Comparison of ENCODE assay signal across 10 cellular contexts in the genomic region with DNA sequence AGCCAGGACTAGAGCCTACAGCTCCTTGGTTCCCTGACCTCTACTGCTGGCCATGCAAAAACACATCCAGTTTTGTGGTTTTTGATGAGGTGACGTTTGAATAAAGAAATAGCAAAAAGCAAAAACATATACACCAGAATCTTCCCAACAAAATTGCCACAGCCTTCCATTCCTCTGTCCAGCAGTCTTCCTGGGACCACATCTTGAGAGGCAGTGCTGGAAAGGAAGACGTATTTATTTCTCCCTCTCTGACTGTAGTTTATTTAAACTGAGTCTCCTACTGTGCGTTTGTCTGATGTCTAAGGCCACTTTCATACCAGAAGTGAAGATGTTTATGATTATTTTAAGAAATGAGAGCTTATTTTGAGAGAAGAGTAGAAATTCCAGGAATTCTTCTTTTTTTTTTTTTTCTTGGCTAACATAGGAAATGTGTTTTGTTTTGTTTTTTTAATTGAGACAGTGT.
DNase-seq lines count a peak whose midpoint lies in the region; ATAC-seq and TF ChIP-seq lines count a peak whose summit lies in the region.
"Had no signal": no experiment of that assay in that cellular context is flagged by ENCODE, and none has a peak within 500 bp of the region (broad histone marks: within the 10 kb centered on the region; RNA-seq: fewer than 3 reads in every experiment).

No MANE protein-coding gene starts in this region.

- no peaks in the 10 kb centered on the region for H3K9me3 ChIP-seq in PC-3 (ENCODE audit: low read length)
- no peaks in the 10 kb centered on the region for H3K9me3 ChIP-seq in esophagus squamous epithelium

- POLR2A ChIA-PET in PC-3 (lab: Charles Lee; ENCODE audit: unreplicated experiment) = no interaction called here

- no peaks in the 10 kb centered on the region for H3K79me2 ChIP-seq in PC-3 (ENCODE audit: low read length)

- no peaks in the 10 kb centered on the region for H4K20me1 ChIP-seq in PC-3 (ENCODE audit: low read length)

- H3K36me3 Mint-ChIP-seq in progenitor cell of endocrine pancreas (ENCODE audit: insufficient read depth) = peaks cover 21% of the 10 kb centered on the region

- TF ChIP-seq CTCF in AG09319 (IDR thresholded peaks at IDR 0.05; ENCODE audit: low read depth, low read length) = no peak
- no peak for TF ChIP-seq CTCF in PC-3 (conservative IDR thresholded peaks at IDR 0.05; ENCODE audit: low read depth, low read length)
- no peak for TF ChIP-seq CTCF in esophagus squamous epithelium (IDR thresholded peaks at IDR 0.05)
- TF ChIP-seq CTCF in progenitor cell of endocrine pancreas (IDR thresholded peaks at IDR 0.05; ENCODE audit: unreplicated experiment) = no peak

- H3K9me3 Mint-ChIP-seq in progenitor cell of endocrine pancreas (ENCODE audit: low read depth) = no peaks in the 10 kb centered on the region

- H3F3A ChIP-seq in PC-3 (ENCODE audit: low read length, unreplicated experiment) = peaks cover 4% of the 10 kb centered on the region

- no peaks in the 10 kb centered on the region for H3K27me3 ChIP-seq in PC-3 (ENCODE audit: low read length)
- H3K27me3 ChIP-seq in esophagus squamous epithelium = no peaks in the 10 kb centered on the region

- ATAC-seq in PC-3 (no peak), HG02884 (IDR thresholded peaks at IDR 0.05; ENCODE audit: unreplicated experiment) (no peak), GM18873 (IDR thresholded peaks at IDR 0.05; ENCODE audit: low FRiP score, unreplicated experiment) (no peak)

- no peak overlapping the region for H2AFZ ChIP-seq in PC-3 (ENCODE audit: low read length)

- H3K27me3 Mint-ChIP-seq in progenitor cell of endocrine pancreas = no peaks in the 10 kb centered on the region

- H3K4me2 ChIP-seq in PC-3 (ENCODE audit: low read length) = peak overlapping the region; percentile 77

- 54 to 77% methylated on average over 3 of the region's 3 CpGs for WGBS in esophagus squamous epithelium, 2 donors

- peaks cover 27% of the 10 kb centered on the region for H3K4me1 ChIP-seq in PC-3 (ENCODE audit: insufficient read depth, low read length)
- H3K4me1 ChIP-seq in esophagus squamous epithelium = peaks cover 0 to 20% (median 6%) of the 10 kb centered on the region in 3 donors

- H3K9me2 ChIP-seq in PC-3 (replicated peaks; ENCODE audit: low read length) = no peaks in the 10 kb centered on the region

- peaks cover 10% of the 10 kb centered on the region for H3K4me1 Mint-ChIP-seq in progenitor cell of endocrine pancreas (ENCODE audit: low read depth)

- BruUV-seq in PC-3 (replicated peaks; lab: Mats Ljungman, UMichigan) = no TSS peak

- H3K4me3 ChIP-seq in PC-3 (ENCODE audit: low read length) = no peak overlapping the region
- no peak overlapping the region for H3K4me3 ChIP-seq in esophagus squamous epithelium

- no peak overlapping the region for H3K4me3 Mint-ChIP-seq in progenitor cell of endocrine pancreas (ENCODE audit: low read depth)

- H3K27ac Mint-ChIP-seq in progenitor cell of endocrine pancreas = peak overlapping the region; percentile 92

- H3K36me3 ChIP-seq in PC-3 (ENCODE audit: low read depth, low read length) (no peaks in the 10 kb centered on the region), esophagus squamous epithelium (peaks cover 0 to 27% (median 0%) of the 10 kb centered on the region in 3 donors)

- no peak for TF ChIP-seq POLR2A in esophagus squamous epithelium (IDR thresholded peaks at IDR 0.05)

- peak; percentile 44 for DNase-seq in AG09319 (ENCODE audit: extremely low read depth, low read depth)
- DNase-seq in PC-3 = no peak
- no peak for DNase-seq in esophagus squamous epithelium (lab: John Stamatoyannopoulos, UW)
- DNase-seq in progenitor cell of endocrine pancreas (ENCODE audit: low spot score, unreplicated experiment) = no peak
- no peak for DNase-seq in HuH-7 (ENCODE audit: low spot score)
- no peak for DNase-seq in NCI-H2196 treated with DMSO at 0.1 percent for 48 hours (lab: John Stamatoyannopoulos, UW; ENCODE audit: unreplicated experiment)
- DNase-seq: small intestine; stimulated activated naive CD4-positive, alpha-beta T cell treated with Interleukin-2 at 50 U/mL for 16 hours had no signal

- H3K27ac ChIP-seq in PC-3 (ENCODE audit: low read length) = peak overlapping the region; percentile 57; the same call in 1 of the 2 replicates
- H3K27ac ChIP-seq in esophagus squamous epithelium = peak overlapping the region in 3 of 4 donors; percentile 66 to 71 (median 71)

- CTCF ChIA-PET in PC-3 (lab: Charles Lee) = interaction anchor here (0.6 kb wide), 1 partner anchor 134 kb away, joined by 5 read pairs; no protein-coding TSS in a partner anchor

- intact Hi-C loops in PC-3 (cut with micrococcal nuclease) = loop anchor here (1.0 to 2.0 kb wide), 3 partner anchors 41 to 134 kb away; partner anchors contain the start of gene ITSN1
- intact Hi-C loops in esophagus squamous epithelium (cut with DNase I) = no loop called here

- H3K9ac ChIP-seq in PC-3 (ENCODE audit: low read length) = no peak overlapping the region
